13 cellular contexts compared by ENCODE assay signal in the genomic region with DNA sequence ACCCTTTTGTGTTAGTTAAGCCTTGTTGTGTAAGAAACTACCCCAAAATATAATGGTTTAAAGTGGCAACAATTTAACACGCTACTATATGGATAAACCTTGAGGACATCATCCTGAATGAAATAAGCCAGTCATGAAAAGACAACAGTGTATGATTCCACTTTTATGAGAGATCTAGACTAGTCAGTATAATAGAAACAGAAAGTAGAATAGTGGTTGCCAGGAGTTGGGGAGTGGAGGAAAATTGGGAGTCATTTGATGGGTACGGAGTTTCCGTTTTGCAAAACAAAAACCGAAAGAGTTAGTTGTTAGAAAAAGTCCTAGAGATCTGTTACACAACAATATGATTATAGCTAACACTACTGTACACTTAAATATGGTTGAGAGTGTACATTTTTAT. TPM values are rescaled to one million over a fixed set of nuclear protein-coding genes. Genes with fewer than 3 reads are reported as not detected.
DNase-seq lines count a peak whose midpoint lies in the region; ATAC-seq lines count a peak whose summit lies in the region.
"Had no signal": no experiment of that assay in that cellular context is flagged by ENCODE, and none has a peak within 500 bp of the region (broad histone marks: within the 10 kb centered on the region; RNA-seq: fewer than 3 reads in every experiment).

No MANE protein-coding gene starts in this region.

- intact Hi-C loops in sciatic nerve (cut with DNase I), result no loop called here

- ATAC-seq in HG03045 (IDR thresholded peaks at IDR 0.05; ENCODE audit: unreplicated experiment), result peak; percentile 31
- peak; percentile 75 to 90 for ATAC-seq in activated naive CD4-positive, alpha-beta T cell treated with anti-CD3 and anti-CD28 coated beads, Interleukin-2, amount 50 U/mL, for 72 hours
- ATAC-seq in sciatic nerve, result peak; percentile 84
- ATAC-seq in HG02588 (IDR thresholded peaks at IDR 0.05; ENCODE audit: unreplicated experiment), result no peak

- H3K4me3 Mint-ChIP-seq in activated CD4-positive, alpha-beta T cell treated with anti-CD3 and anti-CD28 coated beads, Interleukin-2, amount 10 ng/mL, durations not matched to agents 7 days and 5 days, result no peak overlapping the region
- H3K4me3 Mint-ChIP-seq: H9 had no signal

- DNase-seq in activated CD4-positive, alpha-beta T cell treated with anti-CD3 and anti-CD28 coated beads, Interleukin-2, amount 10 ng/mL, durations not matched to agents 7 days and 5 days, result peak; percentile 11
- no peak for DNase-seq in activated CD4-positive, alpha-beta T cell treated with anti-CD3 and anti-CD28 coated beads, Interleukin-2, amount 50 U/mL, for 4 hours
- no peak for DNase-seq in activated naive CD4-positive, alpha-beta T cell treated with anti-CD3 and anti-CD28 coated beads, Interleukin-2, amount 50 U/mL, for 72 hours (ENCODE audit: low spot score in 2 of 2)
- DNase-seq in sciatic nerve (ENCODE audit: low spot score) (no peak), NCI-H2171 treated with DMSO at 0.1 percent for 48 hours (lab: John Stamatoyannopoulos, UW) (no peak)
- no peak for DNase-seq in NK-92 treated with Interleukin-12 subunit alpha and Interleukin-12 subunit beta, amount 100 ng/mL, for 24 hours (lab: John Stamatoyannopoulos, UW)
- DNase-seq: H9, NCI-H526 treated with DMSO at 0.1 percent for 48 hours had no signal

- peaks cover 28% of the 10 kb centered on the region for H3K27me3 Mint-ChIP-seq in activated CD4-positive, alpha-beta T cell treated with anti-CD3 and anti-CD28 coated beads, Interleukin-2, amount 10 ng/mL, durations not matched to agents 7 days and 5 days

- POLR2A ChIA-PET in activated CD4-positive, alpha-beta T cell treated with anti-CD3 and anti-CD28 coated beads, Interleukin-2, amount 10 ng/mL, durations not matched to agents 7 days and 5 days (lab: Charles Lee), result interaction anchor here (0.6 kb wide), 1 partner anchor 926 kb away, joined by 3 read pairs; no protein-coding TSS in a partner anchor

- peaks cover 2% of the 10 kb centered on the region for H3K36me3 Mint-ChIP-seq in activated CD4-positive, alpha-beta T cell treated with anti-CD3 and anti-CD28 coated beads, Interleukin-2, amount 10 ng/mL, durations not matched to agents 7 days and 5 days (ENCODE audit: low read depth)
- peaks cover 0 to 19% of the 10 kb centered on the region in 2 donors for H3K36me3 Mint-ChIP-seq in activated naive CD4-positive, alpha-beta T cell treated with anti-CD3 and anti-CD28 coated beads, Interleukin-2, amount 50 U/mL, for 72 hours

- peaks cover 17% of the 10 kb centered on the region for H3K4me1 Mint-ChIP-seq in activated CD4-positive, alpha-beta T cell treated with anti-CD3 and anti-CD28 coated beads, Interleukin-2, amount 10 ng/mL, durations not matched to agents 7 days and 5 days

- no peak overlapping the region for H3K27ac Mint-ChIP-seq in activated CD4-positive, alpha-beta T cell treated with anti-CD3 and anti-CD28 coated beads, Interleukin-2, amount 10 ng/mL, durations not matched to agents 7 days and 5 days
- no peak overlapping the region for H3K27ac Mint-ChIP-seq in activated naive CD4-positive, alpha-beta T cell treated with anti-CD3 and anti-CD28 coated beads, Interleukin-2, amount 50 U/mL, for 72 hours
- H3K27ac Mint-ChIP-seq: H9 had no signal

- CTCF ChIA-PET in activated CD4-positive, alpha-beta T cell treated with anti-CD3 and anti-CD28 coated beads, Interleukin-2, amount 10 ng/mL, durations not matched to agents 7 days and 5 days (lab: Charles Lee), result interaction anchor here (1.0 kb wide), 2 partner anchors 21 to 59 kb away, joined by 3 read pairs; no protein-coding TSS in a partner anchor

- peaks cover 2% of the 10 kb centered on the region for H3K9me3 Mint-ChIP-seq in activated CD4-positive, alpha-beta T cell treated with anti-CD3 and anti-CD28 coated beads, Interleukin-2, amount 10 ng/mL, durations not matched to agents 7 days and 5 days
- peaks cover 0 to 16% of the 10 kb centered on the region in 2 donors for H3K9me3 Mint-ChIP-seq in activated naive CD4-positive, alpha-beta T cell treated with anti-CD3 and anti-CD28 coated beads, Interleukin-2, amount 50 U/mL, for 72 hours

RNA-seq across cellular contexts. Expression of a gene that starts 16.0 kb away (rescaled TPM):
- not detected for total RNA-seq in activated CD4-positive, alpha-beta T cell treated with anti-CD3 and anti-CD28 coated beads, Interleukin-2, amount 10 ng/mL, durations not matched to agents 7 days and 5 days
- total RNA-seq in activated naive CD4-positive, alpha-beta T cell treated with anti-CD3 and anti-CD28 coated beads, Interleukin-2, amount 50 U/mL, for 72 hours, result under 1 TPM in 1 of 2 donors, not detected in 1; 0.25 TPM
- total RNA-seq in sciatic nerve, result not detected
- total RNA-seq: dermis microvascular lymphatic vessel endothelial cell; H9; hepatocyte; T-helper 2 cell treated with Interferon-gamma antibody and Interleukin-4, amounts not matched to agents 100 ng/mL and 5 ng/mL, for 36 hours had no signal

RNA-seq across cellular contexts. Expression of a gene that starts 47.1 kb away (rescaled TPM):
- 10 to 100 TPM; 48.2 to 56.0 TPM for total RNA-seq in activated CD4-positive, alpha-beta T cell treated with anti-CD3 and anti-CD28 coated beads, Interleukin-2, amount 10 ng/mL, durations not matched to agents 7 days and 5 days
- total RNA-seq in activated naive CD4-positive, alpha-beta T cell treated with anti-CD3 and anti-CD28 coated beads, Interleukin-2, amount 50 U/mL, for 72 hours, result 10 to 100 TPM; 13.8 to 25.0 TPM
- total RNA-seq in sciatic nerve, result 3.3 TPM
- total RNA-seq: dermis microvascular lymphatic vessel endothelial cell, H9 had no signal
